ENCODE assay signal across 1 cellular context in the genomic region with DNA sequence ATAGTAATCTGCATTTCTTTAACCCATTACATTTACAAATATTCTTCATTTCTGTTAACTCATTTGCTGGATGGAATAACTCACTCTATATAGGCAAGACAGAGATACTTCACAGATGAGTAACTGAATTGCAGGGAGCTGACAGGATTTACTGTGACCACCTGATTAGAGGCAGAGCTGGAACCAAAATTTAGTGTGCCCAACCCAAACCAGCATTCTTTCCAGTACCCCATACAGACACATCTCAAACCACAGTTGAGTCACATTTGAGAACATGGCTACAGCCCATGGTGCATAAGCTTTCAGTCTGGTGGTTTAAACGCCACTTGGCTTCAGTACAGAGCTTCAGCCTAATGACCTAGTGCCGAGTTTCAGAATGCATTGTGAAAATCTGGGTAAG.
TF ChIP-seq lines count a peak whose summit lies in the region.

No MANE protein-coding gene starts in this region.

TF ChIP-seq in SK-N-SH, 30 proteins besides CTCF, POLR2A, EP300 and RAD21 (continued from another document):
- TF ChIP-seq, protein P1, sequence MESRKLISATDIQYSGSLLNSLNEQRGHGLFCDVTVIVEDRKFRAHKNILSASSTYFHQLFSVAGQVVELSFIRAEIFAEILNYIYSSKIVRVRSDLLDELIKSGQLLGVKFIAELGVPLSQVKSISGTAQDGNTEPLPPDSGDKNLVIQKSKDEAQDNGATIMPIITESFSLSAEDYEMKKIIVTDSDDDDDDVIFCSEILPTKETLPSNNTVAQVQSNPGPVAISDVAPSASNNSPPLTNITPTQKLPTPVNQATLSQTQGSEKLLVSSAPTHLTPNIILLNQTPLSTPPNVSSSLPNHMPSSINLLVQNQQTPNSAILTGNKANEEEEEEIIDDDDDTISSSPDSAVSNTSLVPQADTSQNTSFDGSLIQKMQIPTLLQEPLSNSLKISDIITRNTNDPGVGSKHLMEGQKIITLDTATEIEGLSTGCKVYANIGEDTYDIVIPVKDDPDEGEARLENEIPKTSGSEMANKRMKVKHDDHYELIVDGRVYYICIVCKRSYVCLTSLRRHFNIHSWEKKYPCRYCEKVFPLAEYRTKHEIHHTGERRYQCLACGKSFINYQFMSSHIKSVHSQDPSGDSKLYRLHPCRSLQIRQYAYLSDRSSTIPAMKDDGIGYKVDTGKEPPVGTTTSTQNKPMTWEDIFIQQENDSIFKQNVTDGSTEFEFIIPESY (IDR thresholded peaks at IDR 0.05; ENCODE audit: borderline replicate concordance, low read depth): no peak
- TF ChIP-seq, protein P2, sequence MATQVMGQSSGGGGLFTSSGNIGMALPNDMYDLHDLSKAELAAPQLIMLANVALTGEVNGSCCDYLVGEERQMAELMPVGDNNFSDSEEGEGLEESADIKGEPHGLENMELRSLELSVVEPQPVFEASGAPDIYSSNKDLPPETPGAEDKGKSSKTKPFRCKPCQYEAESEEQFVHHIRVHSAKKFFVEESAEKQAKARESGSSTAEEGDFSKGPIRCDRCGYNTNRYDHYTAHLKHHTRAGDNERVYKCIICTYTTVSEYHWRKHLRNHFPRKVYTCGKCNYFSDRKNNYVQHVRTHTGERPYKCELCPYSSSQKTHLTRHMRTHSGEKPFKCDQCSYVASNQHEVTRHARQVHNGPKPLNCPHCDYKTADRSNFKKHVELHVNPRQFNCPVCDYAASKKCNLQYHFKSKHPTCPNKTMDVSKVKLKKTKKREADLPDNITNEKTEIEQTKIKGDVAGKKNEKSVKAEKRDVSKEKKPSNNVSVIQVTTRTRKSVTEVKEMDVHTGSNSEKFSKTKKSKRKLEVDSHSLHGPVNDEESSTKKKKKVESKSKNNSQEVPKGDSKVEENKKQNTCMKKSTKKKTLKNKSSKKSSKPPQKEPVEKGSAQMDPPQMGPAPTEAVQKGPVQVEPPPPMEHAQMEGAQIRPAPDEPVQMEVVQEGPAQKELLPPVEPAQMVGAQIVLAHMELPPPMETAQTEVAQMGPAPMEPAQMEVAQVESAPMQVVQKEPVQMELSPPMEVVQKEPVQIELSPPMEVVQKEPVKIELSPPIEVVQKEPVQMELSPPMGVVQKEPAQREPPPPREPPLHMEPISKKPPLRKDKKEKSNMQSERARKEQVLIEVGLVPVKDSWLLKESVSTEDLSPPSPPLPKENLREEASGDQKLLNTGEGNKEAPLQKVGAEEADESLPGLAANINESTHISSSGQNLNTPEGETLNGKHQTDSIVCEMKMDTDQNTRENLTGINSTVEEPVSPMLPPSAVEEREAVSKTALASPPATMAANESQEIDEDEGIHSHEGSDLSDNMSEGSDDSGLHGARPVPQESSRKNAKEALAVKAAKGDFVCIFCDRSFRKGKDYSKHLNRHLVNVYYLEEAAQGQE (IDR thresholded peaks at IDR 0.05; ENCODE audit: low read depth, low read length): no peak
- TF ChIP-seq, protein P3, sequence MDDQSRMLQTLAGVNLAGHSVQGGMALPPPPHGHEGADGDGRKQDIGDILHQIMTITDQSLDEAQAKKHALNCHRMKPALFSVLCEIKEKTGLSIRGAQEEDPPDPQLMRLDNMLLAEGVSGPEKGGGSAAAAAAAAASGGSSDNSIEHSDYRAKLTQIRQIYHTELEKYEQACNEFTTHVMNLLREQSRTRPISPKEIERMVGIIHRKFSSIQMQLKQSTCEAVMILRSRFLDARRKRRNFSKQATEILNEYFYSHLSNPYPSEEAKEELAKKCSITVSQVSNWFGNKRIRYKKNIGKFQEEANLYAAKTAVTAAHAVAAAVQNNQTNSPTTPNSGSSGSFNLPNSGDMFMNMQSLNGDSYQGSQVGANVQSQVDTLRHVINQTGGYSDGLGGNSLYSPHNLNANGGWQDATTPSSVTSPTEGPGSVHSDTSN (IDR thresholded peaks at IDR 0.05): no peak
- TF ChIP-seq JUND (IDR thresholded peaks at IDR 0.05): no peak
- no peak for TF ChIP-seq YY1 (IDR thresholded peaks at IDR 0.05; ENCODE audit: low read depth)
- TF ChIP-seq TCF12 (IDR thresholded peaks at IDR 0.05): no peak
- TF ChIP-seq FOSL2 (IDR thresholded peaks at IDR 0.05; ENCODE audit: borderline replicate concordance, low read depth): no peak
TF ChIP-seq in SK-N-SH: peak in this region for 0.
